29 cellular contexts compared by ENCODE assay signal in genomic region chr5:148436029-148436428, GRCh38.
"Had no signal": no experiment of that assay in that cellular context is flagged by ENCODE, and none has a peak within 500 bp of the region (broad histone marks: within the 10 kb centered on the region; RNA-seq: fewer than 3 reads in every experiment).

No MANE protein-coding gene starts in this region.

- H3K9me3 ChIP-seq: left lung, lower lobe of right lung, neutrophil, prostate gland, transverse colon, upper lobe of left lung, vagina had no signal

- ATAC-seq: left cardiac atrium; left lung; lower lobe of right lung; natural killer cell; right cardiac atrium; sciatic nerve; stimulated activated naive B cell treated with anti-CD40 and anti-IgM and Interleukin-4, amounts not matched to agents 10 μg/mL and 1 μg/mL and 100 μg/mL, for 72 hours had no signal

- H3K9me3 Mint-ChIP-seq: naive B cell; natural killer cell; nephron progenitor cell; neural progenitor cell; stimulated activated naive B cell treated with anti-CD40 and anti-IgM and Interleukin-4, amounts not matched to agents 10 μg/mL and 1 μg/mL and 100 μg/mL, for 72 hours; stimulated activated naive CD8-positive, alpha-beta T cell treated with anti-CD3 and anti-CD28 coated beads, Interleukin-15, Interleukin-2, amounts not matched to agents 100 ng/mL and 50 ng/mL, for 24 hours had no signal

- H3K4me1 Mint-ChIP-seq: nephron progenitor cell, neural progenitor cell had no signal

- H3K4me3 Mint-ChIP-seq: naive B cell; natural killer cell; nephron progenitor cell; neural progenitor cell; stimulated activated naive B cell treated with anti-CD40 and anti-IgM and Interleukin-4, amounts not matched to agents 10 μg/mL and 1 μg/mL and 100 μg/mL, for 72 hours had no signal

- DNase-seq: hippocampal formation; kidney glomerular epithelial cell; left cardiac atrium; left lung; lower lobe of right lung; mammary epithelial cell; mesenchymal stem cell; naive B cell; natural killer cell; nephron progenitor cell; occipital lobe; retina; stimulated activated CD4-positive, alpha-beta T cell treated with anti-CD3 and anti-CD28 coated beads, Interleukin-12 subunit alpha, Interleukin-12 subunit beta, amount 100 ng/mL, for 4 hours; stimulated activated CD4-positive, alpha-beta T cell treated with anti-CD3 and anti-CD28 coated beads, Interleukin-15, amount 100 ng/mL, for 24 hours; stimulated activated CD4-positive, alpha-beta T cell treated with anti-CD3 and anti-CD28 coated beads, Interleukin-2, amount 100 ng/mL, for 24 hours; stimulated activated CD4-positive, alpha-beta T cell treated with anti-CD3 and anti-CD28 coated beads, Interleukin-4, amount 100 ng/mL, for 1 hour; stimulated activated naive B cell treated with anti-CD40 and anti-IgM and Interleukin-4, amounts not matched to agents 10 μg/mL and 1 μg/mL and 100 μg/mL, for 72 hours; substantia nigra; transverse colon; upper lobe of left lung had no signal

- H3K27ac Mint-ChIP-seq: naive B cell; nephron progenitor cell; neural progenitor cell; stimulated activated naive B cell treated with anti-CD40 and anti-IgM and Interleukin-4, amounts not matched to agents 10 μg/mL and 1 μg/mL and 100 μg/mL, for 72 hours had no signal

- H3K27me3 Mint-ChIP-seq: naive B cell; stimulated activated naive B cell treated with anti-CD40 and anti-IgM and Interleukin-4, amounts not matched to agents 10 μg/mL and 1 μg/mL and 100 μg/mL, for 72 hours; stimulated activated naive CD8-positive, alpha-beta T cell treated with anti-CD3 and anti-CD28 coated beads, Interleukin-15, Interleukin-2, amounts not matched to agents 100 ng/mL and 50 ng/mL, for 24 hours had no signal

- H3K4me3 ChIP-seq: left lung, lower lobe of right lung, neural progenitor cell, prostate gland, skin epidermis, transverse colon, upper lobe of left lung, vagina had no signal

- H3K4me1 ChIP-seq: lower lobe of right lung, parathyroid adenoma, prostate gland, transverse colon, upper lobe of left lung, vagina had no signal
